Comparison of ENCODE assay signal across 1 cellular context in genomic region chr1:21946836-21947587, GRCh38.
A peak's percentile ranks its signal among the peaks of the same experiment; 100 is the strongest.
TF ChIP-seq lines count a peak whose summit lies in the region.

No MANE protein-coding gene starts in this region.

TF ChIP-seq in HepG2, 621 proteins besides CTCF, POLR2A, EP300 and RAD21 (continued from another document and continues in another):
- TF ChIP-seq, protein P1, sequence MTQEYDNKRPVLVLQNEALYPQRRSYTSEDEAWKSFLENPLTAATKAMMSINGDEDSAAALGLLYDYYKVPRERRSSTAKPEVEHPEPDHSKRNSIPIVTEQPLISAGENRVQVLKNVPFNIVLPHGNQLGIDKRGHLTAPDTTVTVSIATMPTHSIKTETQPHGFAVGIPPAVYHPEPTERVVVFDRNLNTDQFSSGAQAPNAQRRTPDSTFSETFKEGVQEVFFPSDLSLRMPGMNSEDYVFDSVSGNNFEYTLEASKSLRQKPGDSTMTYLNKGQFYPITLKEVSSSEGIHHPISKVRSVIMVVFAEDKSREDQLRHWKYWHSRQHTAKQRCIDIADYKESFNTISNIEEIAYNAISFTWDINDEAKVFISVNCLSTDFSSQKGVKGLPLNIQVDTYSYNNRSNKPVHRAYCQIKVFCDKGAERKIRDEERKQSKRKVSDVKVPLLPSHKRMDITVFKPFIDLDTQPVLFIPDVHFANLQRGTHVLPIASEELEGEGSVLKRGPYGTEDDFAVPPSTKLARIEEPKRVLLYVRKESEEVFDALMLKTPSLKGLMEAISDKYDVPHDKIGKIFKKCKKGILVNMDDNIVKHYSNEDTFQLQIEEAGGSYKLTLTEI (CRISPR knock-in tag; conservative IDR thresholded peaks at IDR 0.05), result no peak
- TF ChIP-seq DBP (CRISPR knock-in tag; IDR thresholded peaks at IDR 0.05; ENCODE audit: not compliant biosample characterization), result no peak
- no peak for TF ChIP-seq ZNF235 (CRISPR knock-in tag; IDR thresholded peaks at IDR 0.05; ENCODE audit: borderline replicate concordance)
- TF ChIP-seq, protein P2, sequence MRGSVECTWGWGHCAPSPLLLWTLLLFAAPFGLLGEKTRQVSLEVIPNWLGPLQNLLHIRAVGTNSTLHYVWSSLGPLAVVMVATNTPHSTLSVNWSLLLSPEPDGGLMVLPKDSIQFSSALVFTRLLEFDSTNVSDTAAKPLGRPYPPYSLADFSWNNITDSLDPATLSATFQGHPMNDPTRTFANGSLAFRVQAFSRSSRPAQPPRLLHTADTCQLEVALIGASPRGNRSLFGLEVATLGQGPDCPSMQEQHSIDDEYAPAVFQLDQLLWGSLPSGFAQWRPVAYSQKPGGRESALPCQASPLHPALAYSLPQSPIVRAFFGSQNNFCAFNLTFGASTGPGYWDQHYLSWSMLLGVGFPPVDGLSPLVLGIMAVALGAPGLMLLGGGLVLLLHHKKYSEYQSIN (CRISPR knock-in tag; IDR thresholded peaks at IDR 0.05; ENCODE audit: borderline replicate concordance), result no peak
- no peak for TF ChIP-seq CC2D1A (CRISPR knock-in tag; IDR thresholded peaks at IDR 0.05)
- TF ChIP-seq MTA3 (CRISPR knock-in tag; IDR thresholded peaks at IDR 0.05), result no peak
- TF ChIP-seq, protein P3, sequence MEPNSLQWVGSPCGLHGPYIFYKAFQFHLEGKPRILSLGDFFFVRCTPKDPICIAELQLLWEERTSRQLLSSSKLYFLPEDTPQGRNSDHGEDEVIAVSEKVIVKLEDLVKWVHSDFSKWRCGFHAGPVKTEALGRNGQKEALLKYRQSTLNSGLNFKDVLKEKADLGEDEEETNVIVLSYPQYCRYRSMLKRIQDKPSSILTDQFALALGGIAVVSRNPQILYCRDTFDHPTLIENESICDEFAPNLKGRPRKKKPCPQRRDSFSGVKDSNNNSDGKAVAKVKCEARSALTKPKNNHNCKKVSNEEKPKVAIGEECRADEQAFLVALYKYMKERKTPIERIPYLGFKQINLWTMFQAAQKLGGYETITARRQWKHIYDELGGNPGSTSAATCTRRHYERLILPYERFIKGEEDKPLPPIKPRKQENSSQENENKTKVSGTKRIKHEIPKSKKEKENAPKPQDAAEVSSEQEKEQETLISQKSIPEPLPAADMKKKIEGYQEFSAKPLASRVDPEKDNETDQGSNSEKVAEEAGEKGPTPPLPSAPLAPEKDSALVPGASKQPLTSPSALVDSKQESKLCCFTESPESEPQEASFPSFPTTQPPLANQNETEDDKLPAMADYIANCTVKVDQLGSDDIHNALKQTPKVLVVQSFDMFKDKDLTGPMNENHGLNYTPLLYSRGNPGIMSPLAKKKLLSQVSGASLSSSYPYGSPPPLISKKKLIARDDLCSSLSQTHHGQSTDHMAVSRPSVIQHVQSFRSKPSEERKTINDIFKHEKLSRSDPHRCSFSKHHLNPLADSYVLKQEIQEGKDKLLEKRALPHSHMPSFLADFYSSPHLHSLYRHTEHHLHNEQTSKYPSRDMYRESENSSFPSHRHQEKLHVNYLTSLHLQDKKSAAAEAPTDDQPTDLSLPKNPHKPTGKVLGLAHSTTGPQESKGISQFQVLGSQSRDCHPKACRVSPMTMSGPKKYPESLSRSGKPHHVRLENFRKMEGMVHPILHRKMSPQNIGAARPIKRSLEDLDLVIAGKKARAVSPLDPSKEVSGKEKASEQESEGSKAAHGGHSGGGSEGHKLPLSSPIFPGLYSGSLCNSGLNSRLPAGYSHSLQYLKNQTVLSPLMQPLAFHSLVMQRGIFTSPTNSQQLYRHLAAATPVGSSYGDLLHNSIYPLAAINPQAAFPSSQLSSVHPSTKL (CRISPR knock-in tag; IDR thresholded peaks at IDR 0.05), result peak; percentile 88
- TF ChIP-seq, protein P4, sequence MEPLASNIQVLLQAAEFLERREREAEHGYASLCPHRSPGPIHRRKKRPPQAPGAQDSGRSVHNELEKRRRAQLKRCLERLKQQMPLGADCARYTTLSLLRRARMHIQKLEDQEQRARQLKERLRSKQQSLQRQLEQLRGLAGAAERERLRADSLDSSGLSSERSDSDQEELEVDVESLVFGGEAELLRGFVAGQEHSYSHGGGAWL (CRISPR knock-in tag; IDR thresholded peaks at IDR 0.05), result no peak
- TF ChIP-seq ZNF34 (CRISPR knock-in tag; IDR thresholded peaks at IDR 0.05; ENCODE audit: borderline replicate concordance), result no peak
- TF ChIP-seq, protein P5, sequence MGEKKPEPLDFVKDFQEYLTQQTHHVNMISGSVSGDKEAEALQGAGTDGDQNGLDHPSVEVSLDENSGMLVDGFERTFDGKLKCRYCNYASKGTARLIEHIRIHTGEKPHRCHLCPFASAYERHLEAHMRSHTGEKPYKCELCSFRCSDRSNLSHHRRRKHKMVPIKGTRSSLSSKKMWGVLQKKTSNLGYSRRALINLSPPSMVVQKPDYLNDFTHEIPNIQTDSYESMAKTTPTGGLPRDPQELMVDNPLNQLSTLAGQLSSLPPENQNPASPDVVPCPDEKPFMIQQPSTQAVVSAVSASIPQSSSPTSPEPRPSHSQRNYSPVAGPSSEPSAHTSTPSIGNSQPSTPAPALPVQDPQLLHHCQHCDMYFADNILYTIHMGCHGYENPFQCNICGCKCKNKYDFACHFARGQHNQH (CRISPR knock-in tag; IDR thresholded peaks at IDR 0.05), result peak; percentile 85; the same call in 1 of the 2 replicates
- TF ChIP-seq FOXM1 (CRISPR knock-in tag; IDR thresholded peaks at IDR 0.05), result no peak
- peak; percentile 80; the same call in 1 of the 2 replicates for TF ChIP-seq ZNF292 (CRISPR knock-in tag; IDR thresholded peaks at IDR 0.05; ENCODE audit: borderline replicate concordance, low read depth)
- no peak for TF ChIP-seq CEBPZ (IDR thresholded peaks at IDR 0.05; ENCODE audit: low read length)
- no peak for TF ChIP-seq ISL2 (CRISPR knock-in tag; IDR thresholded peaks at IDR 0.05)
- no peak for TF ChIP-seq ZNF546 (CRISPR knock-in tag; conservative IDR thresholded peaks at IDR 0.05)
- peak; percentile 92 for TF ChIP-seq FOXA3 (CRISPR knock-in tag; IDR thresholded peaks at IDR 0.05)
- TF ChIP-seq KDM1A (CRISPR knock-in tag; IDR thresholded peaks at IDR 0.05), result 0 out of 2 replicates have a peak, but pooled peaks have one; percentile 13
- no peak for TF ChIP-seq SYNCRIP (IDR thresholded peaks at IDR 0.05; ENCODE audit: insufficient read depth, low read depth, low read length)
- TF ChIP-seq ZNF629 (CRISPR knock-in tag; conservative IDR thresholded peaks at IDR 0.05), result no peak; the same call in 1 of the 2 replicates
- TF ChIP-seq, protein P6, sequence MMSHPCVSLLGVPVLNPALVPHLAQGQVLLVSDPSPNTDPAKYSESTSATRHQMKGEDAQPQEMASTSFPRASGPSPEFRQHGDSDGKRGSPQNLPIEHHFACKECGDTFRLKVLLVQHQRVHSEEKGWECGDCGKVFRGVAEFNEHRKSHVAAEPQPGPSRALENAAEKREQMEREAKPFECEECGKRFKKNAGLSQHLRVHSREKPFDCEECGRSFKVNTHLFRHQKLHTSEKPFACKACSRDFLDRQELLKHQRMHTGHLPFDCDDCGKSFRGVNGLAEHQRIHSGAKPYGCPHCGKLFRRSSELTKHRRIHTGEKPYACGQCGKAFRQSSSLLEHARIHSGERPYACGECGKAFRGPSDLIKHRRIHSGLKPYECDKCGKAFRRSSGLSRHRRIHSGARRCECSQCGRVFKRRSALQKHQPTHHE (CRISPR knock-in tag; IDR thresholded peaks at IDR 0.05; ENCODE audit: borderline replicate concordance), result no peak
- no peak for TF ChIP-seq ZNF260 (CRISPR knock-in tag; IDR thresholded peaks at IDR 0.05; ENCODE audit: borderline replicate concordance, low read depth)
- TF ChIP-seq, protein P7, sequence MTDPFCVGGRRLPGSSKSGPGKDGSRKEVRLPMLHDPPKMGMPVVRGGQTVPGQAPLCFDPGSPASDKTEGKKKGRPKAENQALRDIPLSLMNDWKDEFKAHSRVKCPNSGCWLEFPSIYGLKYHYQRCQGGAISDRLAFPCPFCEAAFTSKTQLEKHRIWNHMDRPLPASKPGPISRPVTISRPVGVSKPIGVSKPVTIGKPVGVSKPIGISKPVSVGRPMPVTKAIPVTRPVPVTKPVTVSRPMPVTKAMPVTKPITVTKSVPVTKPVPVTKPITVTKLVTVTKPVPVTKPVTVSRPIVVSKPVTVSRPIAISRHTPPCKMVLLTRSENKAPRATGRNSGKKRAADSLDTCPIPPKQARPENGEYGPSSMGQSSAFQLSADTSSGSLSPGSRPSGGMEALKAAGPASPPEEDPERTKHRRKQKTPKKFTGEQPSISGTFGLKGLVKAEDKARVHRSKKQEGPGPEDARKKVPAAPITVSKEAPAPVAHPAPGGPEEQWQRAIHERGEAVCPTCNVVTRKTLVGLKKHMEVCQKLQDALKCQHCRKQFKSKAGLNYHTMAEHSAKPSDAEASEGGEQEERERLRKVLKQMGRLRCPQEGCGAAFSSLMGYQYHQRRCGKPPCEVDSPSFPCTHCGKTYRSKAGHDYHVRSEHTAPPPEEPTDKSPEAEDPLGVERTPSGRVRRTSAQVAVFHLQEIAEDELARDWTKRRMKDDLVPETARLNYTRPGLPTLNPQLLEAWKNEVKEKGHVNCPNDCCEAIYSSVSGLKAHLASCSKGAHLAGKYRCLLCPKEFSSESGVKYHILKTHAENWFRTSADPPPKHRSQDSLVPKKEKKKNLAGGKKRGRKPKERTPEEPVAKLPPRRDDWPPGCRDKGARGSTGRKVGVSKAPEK (CRISPR knock-in tag; IDR thresholded peaks at IDR 0.05; ENCODE audit: borderline replicate concordance), result no peak
- TF ChIP-seq, protein P8, sequence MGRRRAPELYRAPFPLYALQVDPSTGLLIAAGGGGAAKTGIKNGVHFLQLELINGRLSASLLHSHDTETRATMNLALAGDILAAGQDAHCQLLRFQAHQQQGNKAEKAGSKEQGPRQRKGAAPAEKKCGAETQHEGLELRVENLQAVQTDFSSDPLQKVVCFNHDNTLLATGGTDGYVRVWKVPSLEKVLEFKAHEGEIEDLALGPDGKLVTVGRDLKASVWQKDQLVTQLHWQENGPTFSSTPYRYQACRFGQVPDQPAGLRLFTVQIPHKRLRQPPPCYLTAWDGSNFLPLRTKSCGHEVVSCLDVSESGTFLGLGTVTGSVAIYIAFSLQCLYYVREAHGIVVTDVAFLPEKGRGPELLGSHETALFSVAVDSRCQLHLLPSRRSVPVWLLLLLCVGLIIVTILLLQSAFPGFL (CRISPR knock-in tag; IDR thresholded peaks at IDR 0.05), result no peak
- no peak for TF ChIP-seq DR1 (CRISPR knock-in tag; IDR thresholded peaks at IDR 0.05)
- no peak for TF ChIP-seq ZNF446 (CRISPR knock-in tag; IDR thresholded peaks at IDR 0.05)
- TF ChIP-seq KLF11 (CRISPR knock-in tag; IDR thresholded peaks at IDR 0.05), result no peak
- no peak for TF ChIP-seq TCF7L2 (IDR thresholded peaks at IDR 0.05; ENCODE audit: low read depth, low read length)
- TF ChIP-seq JDP2 (CRISPR knock-in tag; IDR thresholded peaks at IDR 0.05; ENCODE audit: borderline replicate concordance), result no peak
- TF ChIP-seq ZFP36L2 (CRISPR knock-in tag; IDR thresholded peaks at IDR 0.05), result no peak
- TF ChIP-seq, protein P9, sequence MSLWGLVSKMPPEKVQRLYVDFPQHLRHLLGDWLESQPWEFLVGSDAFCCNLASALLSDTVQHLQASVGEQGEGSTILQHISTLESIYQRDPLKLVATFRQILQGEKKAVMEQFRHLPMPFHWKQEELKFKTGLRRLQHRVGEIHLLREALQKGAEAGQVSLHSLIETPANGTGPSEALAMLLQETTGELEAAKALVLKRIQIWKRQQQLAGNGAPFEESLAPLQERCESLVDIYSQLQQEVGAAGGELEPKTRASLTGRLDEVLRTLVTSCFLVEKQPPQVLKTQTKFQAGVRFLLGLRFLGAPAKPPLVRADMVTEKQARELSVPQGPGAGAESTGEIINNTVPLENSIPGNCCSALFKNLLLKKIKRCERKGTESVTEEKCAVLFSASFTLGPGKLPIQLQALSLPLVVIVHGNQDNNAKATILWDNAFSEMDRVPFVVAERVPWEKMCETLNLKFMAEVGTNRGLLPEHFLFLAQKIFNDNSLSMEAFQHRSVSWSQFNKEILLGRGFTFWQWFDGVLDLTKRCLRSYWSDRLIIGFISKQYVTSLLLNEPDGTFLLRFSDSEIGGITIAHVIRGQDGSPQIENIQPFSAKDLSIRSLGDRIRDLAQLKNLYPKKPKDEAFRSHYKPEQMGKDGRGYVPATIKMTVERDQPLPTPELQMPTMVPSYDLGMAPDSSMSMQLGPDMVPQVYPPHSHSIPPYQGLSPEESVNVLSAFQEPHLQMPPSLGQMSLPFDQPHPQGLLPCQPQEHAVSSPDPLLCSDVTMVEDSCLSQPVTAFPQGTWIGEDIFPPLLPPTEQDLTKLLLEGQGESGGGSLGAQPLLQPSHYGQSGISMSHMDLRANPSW (CRISPR knock-in tag; IDR thresholded peaks at IDR 0.05; ENCODE audit: borderline replicate concordance), result no peak
- no peak for TF ChIP-seq EEA1 (CRISPR knock-in tag; IDR thresholded peaks at IDR 0.05; ENCODE audit: borderline replicate concordance)
- TF ChIP-seq ZBTB1 (CRISPR knock-in tag; IDR thresholded peaks at IDR 0.05; ENCODE audit: borderline replicate concordance), result no peak
- peak; percentile 80 for TF ChIP-seq MXD4 (CRISPR knock-in tag; IDR thresholded peaks at IDR 0.05)
- TF ChIP-seq SATB2 (CRISPR knock-in tag; IDR thresholded peaks at IDR 0.05), result no peak
- TF ChIP-seq ATM (IDR thresholded peaks at IDR 0.05; ENCODE audit: borderline replicate concordance), result no peak
- TF ChIP-seq ASH2L (IDR thresholded peaks at IDR 0.05; ENCODE audit: insufficient read length, low read depth, low read length), result no peak
